8 cellular contexts compared by ENCODE assay signal in genomic region chr14:33791971-33792370, GRCh38.
DNase-seq lines count a peak whose midpoint lies in the region; ATAC-seq, FAIRE-seq and TF ChIP-seq lines count a peak whose summit lies in the region.
"Had no signal": no experiment of that assay in that cellular context is flagged by ENCODE, and none has a peak within 500 bp of the region (broad histone marks: within the 10 kb centered on the region; RNA-seq: fewer than 3 reads in every experiment).

No MANE protein-coding gene starts in this region.

- peaks cover 10% of the 10 kb centered on the region for H3K27me3 Mint-ChIP-seq in neural progenitor cell (ENCODE audit: insufficient read depth, low read depth)

- H3F3A ChIP-seq in neural progenitor cell (ENCODE audit: low read depth) = no peaks in the 10 kb centered on the region

- no peak overlapping the region for H3K4me3 Mint-ChIP-seq in neural progenitor cell

- no peak overlapping the region for H3K27ac ChIP-seq in neural progenitor cell

- FAIRE-seq in frontal cortex (lab: Jason Lieb, UNC) = no peak

- H2AFZ ChIP-seq in neural progenitor cell (replicated peaks) = no peak overlapping the region

- peaks cover 45% of the 10 kb centered on the region for H3K4me1 Mint-ChIP-seq in neural progenitor cell

- H3K9me3 Mint-ChIP-seq in neural progenitor cell = peaks cover 5% of the 10 kb centered on the region

- no peaks in the 10 kb centered on the region for H3K9me3 ChIP-seq in neural progenitor cell (ENCODE audit: low read depth)

- no peaks in the 10 kb centered on the region for H3K79me2 ChIP-seq in neural progenitor cell (ENCODE audit: low read depth)

- H3K27ac Mint-ChIP-seq in neural progenitor cell = peak overlapping the region; percentile 13

- H3K36me3 ChIP-seq in neural progenitor cell = no peaks in the 10 kb centered on the region

- DNase-seq in neural progenitor cell (ENCODE audit: low spot score) (peak; percentile 44), ecto neural progenitor cell (ENCODE audit: low spot score) (no peak), frontal cortex (ENCODE audit: low spot score in 2 of 2) (no peak), NCI-H146 (lab: John Stamatoyannopoulos, UW) (no peak)

- ATAC-seq in GM18909 (IDR thresholded peaks at IDR 0.05; ENCODE audit: poor library complexity, unreplicated experiment) = peak; percentile 84
- ATAC-seq in GM21619 (IDR thresholded peaks at IDR 0.05; ENCODE audit: unreplicated experiment) = peak; percentile 70
- peak; percentile 57 for ATAC-seq in HG03280 (IDR thresholded peaks at IDR 0.05; ENCODE audit: unreplicated experiment)

- peaks cover 9% of the 10 kb centered on the region for H3K36me3 Mint-ChIP-seq in neural progenitor cell

- TF ChIP-seq CTCF in neural progenitor cell (IDR thresholded peaks at IDR 0.05) = no peak

- peaks cover 7% of the 10 kb centered on the region for H3K27me3 ChIP-seq in neural progenitor cell

- H4K20me1 ChIP-seq in neural progenitor cell (ENCODE audit: low read depth) = no peaks in the 10 kb centered on the region

- peaks cover 35% of the 10 kb centered on the region for H3K4me1 ChIP-seq in neural progenitor cell

- no peak overlapping the region for H3K9ac ChIP-seq in neural progenitor cell

- peak overlapping the region; percentile 27 for H3K4me2 ChIP-seq in neural progenitor cell

- no peak overlapping the region for H3K4me3 ChIP-seq in neural progenitor cell
- H3K4me3 ChIP-seq: K562 had no signal
